In genomic region chr1:9881838-9882249, GRCh38 we compare ENCODE assay signal across 1 cellular context.
TF ChIP-seq lines count a peak whose summit lies in the region.

No MANE protein-coding gene starts in this region.

TF ChIP-seq in HepG2, 621 proteins besides CTCF, POLR2A, EP300 and RAD21 (continued from another document):
- TF ChIP-seq, protein P1, sequence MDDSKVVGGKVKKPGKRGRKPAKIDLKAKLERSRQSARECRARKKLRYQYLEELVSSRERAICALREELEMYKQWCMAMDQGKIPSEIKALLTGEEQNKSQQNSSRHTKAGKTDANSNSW (CRISPR knock-in tag; IDR thresholded peaks at IDR 0.05; ENCODE audit: borderline replicate concordance): no peak
- TF ChIP-seq ZBTB40 (IDR thresholded peaks at IDR 0.05): no peak
- TF ChIP-seq ZBTB40 (CRISPR knock-in tag; IDR thresholded peaks at IDR 0.05): no peak
- TF ChIP-seq ARHGAP35 (CRISPR knock-in tag; IDR thresholded peaks at IDR 0.05; ENCODE audit: borderline replicate concordance): no peak
- no peak for TF ChIP-seq ZNF788 (CRISPR knock-in tag; IDR thresholded peaks at IDR 0.05; ENCODE audit: borderline replicate concordance)
- no peak for TF ChIP-seq RFXANK (CRISPR knock-in tag; IDR thresholded peaks at IDR 0.05)
- no peak for TF ChIP-seq HINFP (CRISPR knock-in tag; IDR thresholded peaks at IDR 0.05; ENCODE audit: low read depth)
- TF ChIP-seq SRY (CRISPR knock-in tag; IDR thresholded peaks at IDR 0.05): no peak
- TF ChIP-seq CBX1 (IDR thresholded peaks at IDR 0.05; ENCODE audit: low read depth): no peak
- TF ChIP-seq KAT8 (CRISPR knock-in tag; IDR thresholded peaks at IDR 0.05): no peak
- TF ChIP-seq NFIB (CRISPR knock-in tag; IDR thresholded peaks at IDR 0.05; ENCODE audit: borderline replicate concordance): no peak
- TF ChIP-seq ZNF710 (CRISPR knock-in tag; IDR thresholded peaks at IDR 0.05; ENCODE audit: borderline replicate concordance): no peak
- no peak for TF ChIP-seq ZNF850 (CRISPR knock-in tag; conservative IDR thresholded peaks at IDR 0.05)
- TF ChIP-seq HOXA3 (CRISPR knock-in tag; IDR thresholded peaks at IDR 0.05): no peak
- no peak for TF ChIP-seq MTERF4 (CRISPR knock-in tag; IDR thresholded peaks at IDR 0.05)
TF ChIP-seq in HepG2: peak in this region for 0.
